Comparison of ENCODE assay signal across 8 cellular contexts in the genomic region with DNA sequence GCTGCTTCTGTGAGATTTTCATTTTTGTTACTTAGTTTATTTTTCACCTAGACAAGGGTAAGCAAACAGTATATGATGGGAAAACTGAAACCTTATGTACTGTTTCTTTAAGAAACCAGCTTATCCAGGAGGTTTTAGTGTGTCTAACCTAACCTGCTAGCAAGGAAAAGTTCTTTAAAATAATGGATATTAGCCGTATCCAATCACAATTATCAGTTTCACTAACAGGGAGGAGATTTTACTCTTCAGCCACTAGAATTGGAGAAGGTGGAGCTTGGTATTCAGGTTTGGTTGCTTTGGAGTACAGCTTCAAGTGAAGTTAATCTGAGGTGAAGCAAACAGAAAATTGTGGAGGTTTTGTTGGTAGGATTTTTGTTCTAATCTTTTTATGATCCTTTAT. TPM values are rescaled to one million over a fixed set of nuclear protein-coding genes. Genes with fewer than 3 reads are reported as not detected.
DNase-seq lines count a peak whose midpoint lies in the region; ATAC-seq and TF ChIP-seq lines count a peak whose summit lies in the region.

No MANE protein-coding gene starts in this region.

- H3K4me3 Mint-ChIP-seq in activated CD8-positive, alpha-beta T cell treated with anti-CD3 and anti-CD28 coated beads for 36 hours, result peak overlapping the region; percentile 86

- intact Hi-C loops in activated CD8-positive, alpha-beta T cell treated with anti-CD3 and anti-CD28 coated beads for 36 hours (cut with micrococcal nuclease), result no loop called here

- no peaks in the 10 kb centered on the region for H3K9me3 Mint-ChIP-seq in activated CD8-positive, alpha-beta T cell treated with anti-CD3 and anti-CD28 coated beads for 36 hours

- peak overlapping the region; percentile 74 for H3K27ac Mint-ChIP-seq in activated CD8-positive, alpha-beta T cell treated with anti-CD3 and anti-CD28 coated beads for 36 hours

- peak; percentile 32 for DNase-seq in COLO668 (lab: John Stamatoyannopoulos, UW; ENCODE audit: unreplicated experiment)
- peak; percentile 52 for DNase-seq in NCI-H345 treated with DMSO at 0.1 percent for 48 hours (lab: John Stamatoyannopoulos, UW; ENCODE audit: unreplicated experiment)
- DNase-seq in activated CD8-positive, alpha-beta T cell treated with anti-CD3 and anti-CD28 coated beads for 36 hours, result peak; percentile 14
- DNase-seq in globus pallidus (ENCODE audit: low spot score), result peak; percentile 68
- DNase-seq in non-pigmented ciliary epithelial cell (ENCODE audit: low read depth), result peak; percentile 81
- DNase-seq in ecto neural progenitor cell (ENCODE audit: low spot score), result no peak

- ATAC-seq in GM19328 (IDR thresholded peaks at IDR 0.05; ENCODE audit: unreplicated experiment) (peak; percentile 82), HG03442 (IDR thresholded peaks at IDR 0.05; ENCODE audit: unreplicated experiment) (peak; percentile 83)
- peak; percentile 99 for ATAC-seq in activated CD8-positive, alpha-beta T cell treated with anti-CD3 and anti-CD28 coated beads for 36 hours

- H3K36me3 Mint-ChIP-seq in activated CD8-positive, alpha-beta T cell treated with anti-CD3 and anti-CD28 coated beads for 36 hours (ENCODE audit: low read depth), result no peaks in the 10 kb centered on the region

- no peak for TF ChIP-seq CTCF in activated CD8-positive, alpha-beta T cell treated with anti-CD3 and anti-CD28 coated beads for 36 hours (IDR thresholded peaks at IDR 0.05)

- CTCF ChIA-PET in activated CD8-positive, alpha-beta T cell treated with anti-CD3 and anti-CD28 coated beads for 36 hours (lab: Charles Lee), result interaction anchor here (1.0 to 2.0 kb wide), 5 partner anchors 8 to 101 kb away, joined by 3 to 7 read pairs (median 4); partner anchors contain the start of gene ZFAND6

- POLR2A ChIA-PET in activated CD8-positive, alpha-beta T cell treated with anti-CD3 and anti-CD28 coated beads for 36 hours (lab: Charles Lee), result interaction anchor here (1.3 to 2.4 kb wide), 2 partner anchors 12 to 13 kb away, joined by 3 to 11 read pairs; partner anchors contain the start of gene ZFAND6

- H3K27me3 Mint-ChIP-seq in activated CD8-positive, alpha-beta T cell treated with anti-CD3 and anti-CD28 coated beads for 36 hours, result no peaks in the 10 kb centered on the region

- peaks cover 51% of the 10 kb centered on the region for H3K4me1 Mint-ChIP-seq in activated CD8-positive, alpha-beta T cell treated with anti-CD3 and anti-CD28 coated beads for 36 hours (ENCODE audit: low read depth)

RNA-seq across cellular contexts. Expression of gene ZFAND6, which starts 12.8 kb away (rescaled TPM):
- total RNA-seq in activated CD8-positive, alpha-beta T cell treated with anti-CD3 and anti-CD28 coated beads for 36 hours, result 10 to 100 TPM; 29.6 to 30.7 TPM
